Comparison of ENCODE assay signal across 10 cellular contexts in genomic region chr12:1811281-1811947, GRCh38. TPM values are rescaled to one million over a fixed set of nuclear protein-coding genes. Genes with fewer than 3 reads are reported as not detected.
DNase-seq lines count a peak whose midpoint lies in the region; ATAC-seq and TF ChIP-seq lines count a peak whose summit lies in the region.
"Had no signal": no experiment of that assay in that cellular context is flagged by ENCODE, and none has a peak within 500 bp of the region (broad histone marks: within the 10 kb centered on the region; RNA-seq: fewer than 3 reads in every experiment).

No MANE protein-coding gene starts in this region.

- DNase-seq in AML-193 (lab: John Stamatoyannopoulos, UW) (peak; percentile 82 to 86), RPMI7951 (ENCODE audit: low read depth) (peak; percentile 26), lung microvascular endothelial cell (ENCODE audit: low read depth in 2 of 2) (peak; percentile 55 to 87), endothelial cell (ENCODE audit: low spot score) (no peak), NCI-H1105 (lab: John Stamatoyannopoulos, UW) (no peak)
- DNase-seq in activated naive CD4-positive, alpha-beta T cell treated with anti-CD3 and anti-CD28 coated beads, Interleukin-2, amount 10 ng/mL, durations not matched to agents 7 days and 5 days = peak; percentile 51
- DNase-seq: amniotic stem cell, NCI-H748 treated with DMSO at 0.1 percent for 48 hours had no signal

- no peaks in the 10 kb centered on the region for H3K9me3 Mint-ChIP-seq in activated naive CD4-positive, alpha-beta T cell treated with anti-CD3 and anti-CD28 coated beads, Interleukin-2, amount 10 ng/mL, durations not matched to agents 7 days and 5 days
- no peaks in the 10 kb centered on the region for H3K9me3 Mint-ChIP-seq in endothelial cell (ENCODE audit: unreplicated experiment)

- H3K4me1 Mint-ChIP-seq in activated naive CD4-positive, alpha-beta T cell treated with anti-CD3 and anti-CD28 coated beads, Interleukin-2, amount 10 ng/mL, durations not matched to agents 7 days and 5 days = peaks cover 2% of the 10 kb centered on the region
- H3K4me1 Mint-ChIP-seq in endothelial cell (ENCODE audit: unreplicated experiment) = peaks cover 2% of the 10 kb centered on the region

- no peak for TF ChIP-seq CTCF in endothelial cell (IDR thresholded peaks at IDR 0.05; ENCODE audit: unreplicated experiment)

- H3K36me3 Mint-ChIP-seq in activated naive CD4-positive, alpha-beta T cell treated with anti-CD3 and anti-CD28 coated beads, Interleukin-2, amount 10 ng/mL, durations not matched to agents 7 days and 5 days = no peaks in the 10 kb centered on the region
- H3K36me3 Mint-ChIP-seq in endothelial cell (ENCODE audit: low read depth, unreplicated experiment) = no peaks in the 10 kb centered on the region

- H3K27me3 Mint-ChIP-seq in activated naive CD4-positive, alpha-beta T cell treated with anti-CD3 and anti-CD28 coated beads, Interleukin-2, amount 10 ng/mL, durations not matched to agents 7 days and 5 days = peaks cover 26% of the 10 kb centered on the region
- H3K27me3 Mint-ChIP-seq in endothelial cell (ENCODE audit: unreplicated experiment) = peaks cover 2% of the 10 kb centered on the region

- ATAC-seq in HG02571 (IDR thresholded peaks at IDR 0.05; ENCODE audit: unreplicated experiment) (no peak), GM19351 (IDR thresholded peaks at IDR 0.05; ENCODE audit: unreplicated experiment) (no peak)

- CTCF ChIA-PET in activated naive CD4-positive, alpha-beta T cell treated with anti-CD3 and anti-CD28 coated beads, Interleukin-2, amount 10 ng/mL, durations not matched to agents 7 days and 5 days (lab: Charles Lee) = no interaction called here

- H3K4me3 Mint-ChIP-seq in activated naive CD4-positive, alpha-beta T cell treated with anti-CD3 and anti-CD28 coated beads, Interleukin-2, amount 10 ng/mL, durations not matched to agents 7 days and 5 days = peak overlapping the region; percentile 32
- H3K4me3 Mint-ChIP-seq in endothelial cell (ENCODE audit: unreplicated experiment) = no peak overlapping the region

- H3K27ac Mint-ChIP-seq in activated naive CD4-positive, alpha-beta T cell treated with anti-CD3 and anti-CD28 coated beads, Interleukin-2, amount 10 ng/mL, durations not matched to agents 7 days and 5 days = no peak overlapping the region
- H3K27ac Mint-ChIP-seq in endothelial cell (ENCODE audit: unreplicated experiment) = no peak overlapping the region

RNA-seq across cellular contexts. Expression of gene LRTM2, which starts 9.0 kb away (rescaled TPM):
- total RNA-seq in RPMI7951 (2014; rRNA removed; shearing (Covaris generic)) = not detected in 2 replicates
- total RNA-seq in lung microvascular endothelial cell = not detected in 2 replicates
- total RNA-seq in endothelial cell (ENCODE audit: unreplicated experiment) = not detected

Comparison
In these comparisons a context has a peak if more than half of its experiments do, and no peak if none do; other contexts are left out.
1. DNase-seq: peak in AML-193 (2 of 2), RPMI7951 (single experiment), activated naive CD4-positive, alpha-beta T cell treated with anti-CD3 and anti-CD28 coated beads, Interleukin-2, amount 10 ng/mL, durations not matched to agents 7 days and 5 days (single experiment) and lung microvascular endothelial cell (2 of 2); none in endothelial cell (single experiment) and NCI-H1105 (single experiment).